Comparison of ENCODE assay signal across 11 cellular contexts in the genomic region with DNA sequence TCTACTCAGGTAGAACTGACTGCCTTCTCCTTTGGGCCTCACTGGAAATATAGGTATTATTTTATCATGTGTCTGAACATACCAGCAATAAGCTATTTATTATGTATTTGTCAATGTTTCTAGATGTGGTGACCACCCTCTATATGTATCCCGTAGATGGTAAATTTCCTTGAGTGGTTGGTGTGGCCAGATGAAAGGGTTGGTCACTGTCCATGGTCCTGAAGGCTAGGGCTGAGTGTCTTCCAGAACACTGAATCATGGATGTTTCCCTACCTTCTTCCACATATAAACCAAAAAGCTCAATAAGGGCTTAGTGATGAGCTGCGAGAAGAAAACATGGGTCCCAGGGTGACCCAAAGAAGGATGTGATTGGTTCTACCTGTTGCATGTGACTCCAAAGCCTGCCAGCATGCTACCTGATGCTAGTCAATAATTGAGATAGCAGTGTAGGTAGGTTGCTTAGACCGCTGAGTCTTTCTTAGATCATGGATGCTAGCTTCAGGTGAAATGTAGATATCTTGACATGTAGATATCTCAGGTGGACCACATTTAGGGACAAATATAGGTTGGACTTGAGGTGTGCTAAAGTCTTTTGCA.
DNase-seq lines count a peak whose midpoint lies in the region; ATAC-seq, FAIRE-seq and TF ChIP-seq lines count a peak whose summit lies in the region.
"Had no signal": no experiment of that assay in that cellular context is flagged by ENCODE, and none has a peak within 500 bp of the region (broad histone marks: within the 10 kb centered on the region; RNA-seq: fewer than 3 reads in every experiment).

No MANE protein-coding gene starts in this region.

- no peak overlapping the region for H3K27ac ChIP-seq in adrenal gland
- H3K27ac ChIP-seq in left lung, result no peak overlapping the region

- ATAC-seq in left lung, result peak; percentile 22
- no peak for ATAC-seq in HG03521 (IDR thresholded peaks at IDR 0.05; ENCODE audit: unreplicated experiment)
- ATAC-seq: activated CD4-positive, CD25-positive, alpha-beta regulatory T cell treated with anti-CD3 and anti-CD28 coated beads, Interleukin-2, amount 50 U/mL, for 24 hours had no signal

- no peak overlapping the region for H3K4me3 ChIP-seq in adrenal gland
- no peak overlapping the region for H3K4me3 ChIP-seq in left lung

- FAIRE-seq in HTR-8/SVneo (lab: Jason Lieb, UNC), result no peak
- FAIRE-seq: colon had no signal

- DNase-seq in EH (ENCODE audit: low read depth) (peak; percentile 35), HTR-8/SVneo (ENCODE audit: insufficient read length, low spot score) (peak; percentile 11), adrenal gland (peak in 5 of 7 donors; percentile 22 to 54 (median 34)), left lung (no peak), SKM-1 (lab: John Stamatoyannopoulos, UW; ENCODE audit: unreplicated experiment) (no peak)
- DNase-seq in activated CD4-positive, CD25-positive, alpha-beta regulatory T cell treated with anti-CD3 and anti-CD28 coated beads, Interleukin-2, amount 50 U/mL, for 72 hours, result no peak
- DNase-seq in stimulated activated CD4-positive, alpha-beta T cell treated with anti-CD3 and anti-CD28 coated beads, Interleukin-12 subunit alpha, Interleukin-12 subunit beta, amount 100 ng/mL, for 4 hours, result no peak
- DNase-seq: GF-D8 had no signal

- H3K9me3 ChIP-seq in adrenal gland (replicated peaks in 1 of 3) (no peaks in the 10 kb centered on the region), left lung (no peaks in the 10 kb centered on the region)

- TF ChIP-seq CTCF in adrenal gland (IDR thresholded peaks at IDR 0.05), result no peak
- no peak for TF ChIP-seq CTCF in left lung (IDR thresholded peaks at IDR 0.05)

- H3K27me3 ChIP-seq in adrenal gland (no peaks in the 10 kb centered on the region), left lung (peaks cover 0 to 8% of the 10 kb centered on the region in 2 donors)

- WGBS in adrenal gland, 4 donors, result 40 to 54% (median 51%) methylated on average over 3 of the region's 3 CpGs

- H3K4me1 ChIP-seq in adrenal gland (replicated peaks in 1 of 2) (no peaks in the 10 kb centered on the region), left lung (no peaks in the 10 kb centered on the region)

- intact Hi-C loops in adrenal gland (cut with DNase I) (no loop called here), left lung (cut with DNase I) (no loop called here)

- TF ChIP-seq POLR2A in adrenal gland (IDR thresholded peaks at IDR 0.05), result no peak

- H3K36me3 ChIP-seq in adrenal gland (replicated peaks in 1 of 2) (no peaks in the 10 kb centered on the region), left lung (no peaks in the 10 kb centered on the region)

Comparison
In these comparisons a context has a peak if more than half of its experiments do, and no peak if none do; other contexts are left out.
1. DNase-seq: peak in EH (single experiment), HTR-8/SVneo (single experiment) and adrenal gland (5 of 7); none in left lung (0 of 2), activated CD4-positive, CD25-positive, alpha-beta regulatory T cell treated with anti-CD3 and anti-CD28 coated beads, Interleukin-2, amount 50 U/mL, for 72 hours (single experiment), SKM-1 (single experiment) and stimulated activated CD4-positive, alpha-beta T cell treated with anti-CD3 and anti-CD28 coated beads, Interleukin-12 subunit alpha, Interleukin-12 subunit beta, amount 100 ng/mL, for 4 hours (single experiment).